Comparison of ENCODE assay signal across 25 cellular contexts in genomic region chrX:73877687-73878086, GRCh38. TPM values are rescaled to one million over a fixed set of nuclear protein-coding genes. Genes with fewer than 3 reads are reported as not detected.
DNase-seq lines count a peak whose midpoint lies in the region; FAIRE-seq and TF ChIP-seq lines count a peak whose summit lies in the region.
"Had no signal": no experiment of that assay in that cellular context is flagged by ENCODE, and none has a peak within 500 bp of the region (broad histone marks: within the 10 kb centered on the region; RNA-seq: fewer than 3 reads in every experiment).

No MANE protein-coding gene starts in this region.

- H3K27me3 ChIP-seq in breast epithelium: peaks cover 0 to 6% of the 10 kb centered on the region in 2 donors
- H3K27me3 ChIP-seq in astrocyte (ENCODE audit: insufficient read depth, low read length): no peaks in the 10 kb centered on the region
- no peaks in the 10 kb centered on the region for H3K27me3 ChIP-seq in tibial artery
- H3K27me3 ChIP-seq: MG63 had no signal

- no peaks in the 10 kb centered on the region for H3K79me2 ChIP-seq in astrocyte (ENCODE audit: insufficient read depth, low read length)

- H4K20me1 ChIP-seq in astrocyte (ENCODE audit: insufficient read depth, low read length): no peaks in the 10 kb centered on the region

- POLR2A ChIA-PET in MCF 10A (lab: Yijun Ruan, JAX): interaction anchor here (1.0 to 3.7 kb wide), 4 partner anchors 11 to 66 kb away, joined by 4 to 16 read pairs (median 4); no protein-coding TSS in a partner anchor

- no peak overlapping the region for H2AFZ ChIP-seq in astrocyte (ENCODE audit: low read depth, low read length)

- no peak overlapping the region for H3K4me3 ChIP-seq in breast epithelium
- H3K4me3 ChIP-seq in astrocyte (ENCODE audit: insufficient read depth, low read depth, low read length): no peak overlapping the region
- no peak overlapping the region for H3K4me3 ChIP-seq in tibial artery
- H3K4me3 ChIP-seq: heart left ventricle, lung, MG63, thoracic aorta had no signal

- H3K36me3 Mint-ChIP-seq in MCF 10A (ENCODE audit: insufficient read depth, unreplicated experiment): no peaks in the 10 kb centered on the region
- H3K36me3 Mint-ChIP-seq in astrocyte (ENCODE audit: low read depth, unreplicated experiment): no peaks in the 10 kb centered on the region

- CTCF ChIA-PET in MCF 10A (lab: Yijun Ruan, JAX): interaction anchor here (0.6 to 1.9 kb wide), 2 partner anchors 92 to 138 kb away, joined by 3 to 7 read pairs; no protein-coding TSS in a partner anchor

- H3K4me1 ChIP-seq in breast epithelium (no peaks in the 10 kb centered on the region), astrocyte (ENCODE audit: insufficient read depth, low read length) (no peaks in the 10 kb centered on the region), tibial artery (no peaks in the 10 kb centered on the region)
- H3K4me1 ChIP-seq: heart left ventricle had no signal

- TF ChIP-seq CTCF in MCF 10A (IDR thresholded peaks at IDR 0.05; ENCODE audit: unreplicated experiment): no peak
- no peak for TF ChIP-seq CTCF in breast epithelium (IDR thresholded peaks at IDR 0.05)
- no peak for TF ChIP-seq CTCF in astrocyte (IDR thresholded peaks at IDR 0.05; ENCODE audit: insufficient read depth, low read depth, low read length)
- TF ChIP-seq CTCF in tibial artery (IDR thresholded peaks at IDR 0.05): no peak

- H3K36me3 ChIP-seq in breast epithelium (no peaks in the 10 kb centered on the region), astrocyte (ENCODE audit: insufficient read depth, low read length) (no peaks in the 10 kb centered on the region), tibial artery (no peaks in the 10 kb centered on the region)
- H3K36me3 ChIP-seq: heart left ventricle, MG63, thoracic aorta had no signal

- peak overlapping the region; percentile 31 for H3K27ac Mint-ChIP-seq in MCF 10A (ENCODE audit: low read depth, unreplicated experiment)
- peak overlapping the region; percentile 83 for H3K27ac Mint-ChIP-seq in astrocyte (ENCODE audit: unreplicated experiment)
- H3K27ac Mint-ChIP-seq: activated T-helper 2 cell treated with anti-CD3 and anti-CD28 coated beads, Interferon-gamma antibody, Interleukin-2, Interleukin-4, amounts not matched to agents 10 μg/mL and 5 μg/mL and 100 μg/mL, durations not matched to agents 14 hours and 24 hours and 36 hours; B cell; T-helper 1 cell treated with Interleukin-12 subunit alpha and Interleukin-12 subunit beta and Interleukin-4 antibody, amounts not matched to agents 30 μg/mL and 1 μg/mL, for 36 hours had no signal

- intact Hi-C loops in MCF 10A (cut with micrococcal nuclease) (loop anchor here (10.0 kb wide), 1 partner anchor 47 kb away; no protein-coding TSS in a partner anchor), breast epithelium (cut with DNase I; ENCODE audit: low total_unique reads) (no loop called here), tibial artery (cut with DNase I; ENCODE audit: low total_unique reads) (no loop called here)

- H3K27ac ChIP-seq in breast epithelium (no peak overlapping the region), astrocyte (ENCODE audit: low read depth, low read length) (no peak overlapping the region), tibial artery (no peak overlapping the region)
- H3K27ac ChIP-seq: 22Rv1, heart left ventricle, thoracic aorta had no signal

- peaks cover 12 to 35% of the 10 kb centered on the region in 2 donors for H3K9me3 ChIP-seq in breast epithelium
- no peaks in the 10 kb centered on the region for H3K9me3 ChIP-seq in astrocyte (ENCODE audit: insufficient read depth, low read depth, low read length)
- peaks cover 0 to 26% (median 10%) of the 10 kb centered on the region in 3 donors for H3K9me3 ChIP-seq in tibial artery
- H3K9me3 ChIP-seq: MG63, thoracic aorta had no signal

- H3K9me3 Mint-ChIP-seq in MCF 10A (ENCODE audit: unreplicated experiment) (peaks cover 7% of the 10 kb centered on the region), astrocyte (ENCODE audit: unreplicated experiment) (peaks cover 14% of the 10 kb centered on the region)

- DNase-seq in MCF 10A (ENCODE audit: unreplicated experiment) (no peak), breast epithelium (ENCODE audit: low spot score in 2 of 2) (no peak), astrocyte (ENCODE audit: low read depth) (no peak), iPS-NIHi11 (ENCODE audit: low spot score) (peak; percentile 11), tibial artery (no peak), hepatic stellate cell (ENCODE audit: low spot score) (no peak), activated gamma-delta T cell (lab: John Stamatoyannopoulos, UW) (no peak), germinal center (ENCODE audit: low spot score) (no peak)
- DNase-seq: activated CD8-positive, alpha-beta memory T cell treated with anti-CD3 and anti-CD28 coated beads, Interleukin-2, amount 50 U/mL, for 4 hours; cortex of kidney; heart left ventricle; MG63; NCI-H1417 treated with DMSO at 0.1 percent for 48 hours; NCI-H2107; NCI-H510A; occipital lobe; stimulated activated CD4-positive, alpha-beta T cell treated with anti-CD3 and anti-CD28 coated beads, Interleukin-4, amount 100 ng/mL, for 24 hours; stimulated activated naive CD4-positive, alpha-beta T cell treated with Interleukin-2 at 50 U/mL for 16 hours had no signal

- TF ChIP-seq POLR2A in breast epithelium (IDR thresholded peaks at IDR 0.05): no peak

- FAIRE-seq in astrocyte (lab: Jason Lieb, UNC): no peak
- FAIRE-seq: islet of Langerhans had no signal

- no TSS peak for BruUV-seq in MCF 10A (replicated peaks; lab: Mats Ljungman, UMichigan)

- H3K27me3 Mint-ChIP-seq in MCF 10A (ENCODE audit: insufficient read depth, unreplicated experiment) (no peaks in the 10 kb centered on the region), astrocyte (ENCODE audit: low read depth, unreplicated experiment) (no peaks in the 10 kb centered on the region)
- H3K27me3 Mint-ChIP-seq: B cell had no signal

- H3K4me2 ChIP-seq in astrocyte (ENCODE audit: low read length): no peak overlapping the region

- no peaks in the 10 kb centered on the region for H3K4me1 Mint-ChIP-seq in MCF 10A (ENCODE audit: insufficient read depth, unreplicated experiment)
- H3K4me1 Mint-ChIP-seq in astrocyte (ENCODE audit: low read depth, unreplicated experiment): peaks cover 11% of the 10 kb centered on the region
- H3K4me1 Mint-ChIP-seq: B cell had no signal

- H3K9ac ChIP-seq in astrocyte (ENCODE audit: low read length): no peak overlapping the region

- H3K4me3 Mint-ChIP-seq in MCF 10A (ENCODE audit: unreplicated experiment) (no peak overlapping the region), astrocyte (ENCODE audit: unreplicated experiment) (no peak overlapping the region)
- H3K4me3 Mint-ChIP-seq: B cell; T-helper 1 cell treated with Interleukin-12 subunit alpha and Interleukin-12 subunit beta and Interleukin-4 antibody, amounts not matched to agents 30 μg/mL and 1 μg/mL, for 36 hours had no signal

RNA-seq across cellular contexts. Expression of gene XIST, which starts 25.2 kb away (rescaled TPM):
- total RNA-seq in MCF 10A (2022) (310 and 359 TPM in 2 replicates), breast epithelium (100 to 1,000 TPM in 2 of 3 donors, under 1 TPM in 1; 0.48 to 472 (median 378) TPM), astrocyte (not detected in 2 replicates)
- total RNA-seq: activated T-helper 2 cell treated with anti-CD3 and anti-CD28 coated beads, Interferon-gamma antibody, Interleukin-2, Interleukin-4, amounts not matched to agents 10 μg/mL and 5 μg/mL and 100 μg/mL, durations not matched to agents 14 hours and 24 hours and 36 hours; B cell had no signal
